ENCODE assay signal across 1 cellular context in the genomic region with DNA sequence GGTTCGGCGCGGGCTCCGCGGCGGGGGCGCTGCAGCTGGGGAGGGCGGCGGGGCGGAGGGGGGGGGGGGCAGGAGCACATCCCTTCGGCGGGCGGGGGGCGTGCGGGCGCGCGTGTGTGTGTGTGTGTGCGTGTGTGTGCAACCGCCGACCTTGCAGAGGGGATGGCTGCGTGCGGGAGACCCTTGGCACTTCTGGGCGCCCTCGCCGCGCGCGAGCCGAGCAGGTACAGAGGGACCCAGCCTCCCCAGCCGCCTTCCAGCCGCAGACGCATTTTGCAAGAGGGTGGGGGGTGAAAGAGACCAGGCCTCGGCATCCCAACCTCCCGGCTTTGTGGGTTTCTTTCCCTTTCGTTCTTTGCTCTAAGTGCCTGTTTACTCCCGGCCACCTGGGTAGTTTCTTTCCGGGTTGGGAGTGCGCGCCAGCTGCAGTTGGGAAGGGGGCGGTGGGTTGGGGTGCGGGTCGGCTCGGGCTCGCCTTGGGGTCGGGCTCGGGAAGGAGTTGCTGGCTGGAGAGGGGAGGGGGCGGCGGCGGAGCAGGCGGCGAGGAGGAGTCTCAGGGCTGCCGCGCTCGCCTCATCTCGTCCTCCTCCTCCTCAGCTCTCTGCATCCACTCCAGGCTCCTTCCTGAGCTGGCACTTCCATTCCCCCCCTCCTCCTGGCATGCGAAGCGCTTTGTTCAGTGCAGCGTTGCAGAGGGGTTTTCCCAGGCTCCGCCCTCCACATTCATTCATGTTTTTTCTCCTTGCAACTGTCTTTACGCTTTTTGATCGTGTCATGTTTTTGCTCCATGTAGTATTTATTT.
TF ChIP-seq lines count a peak whose summit lies in the region.

No MANE protein-coding gene starts in this region.

TF ChIP-seq in K562, 482 proteins besides CTCF, POLR2A, EP300 and RAD21 (continued from another document):
- TF ChIP-seq, protein P1, sequence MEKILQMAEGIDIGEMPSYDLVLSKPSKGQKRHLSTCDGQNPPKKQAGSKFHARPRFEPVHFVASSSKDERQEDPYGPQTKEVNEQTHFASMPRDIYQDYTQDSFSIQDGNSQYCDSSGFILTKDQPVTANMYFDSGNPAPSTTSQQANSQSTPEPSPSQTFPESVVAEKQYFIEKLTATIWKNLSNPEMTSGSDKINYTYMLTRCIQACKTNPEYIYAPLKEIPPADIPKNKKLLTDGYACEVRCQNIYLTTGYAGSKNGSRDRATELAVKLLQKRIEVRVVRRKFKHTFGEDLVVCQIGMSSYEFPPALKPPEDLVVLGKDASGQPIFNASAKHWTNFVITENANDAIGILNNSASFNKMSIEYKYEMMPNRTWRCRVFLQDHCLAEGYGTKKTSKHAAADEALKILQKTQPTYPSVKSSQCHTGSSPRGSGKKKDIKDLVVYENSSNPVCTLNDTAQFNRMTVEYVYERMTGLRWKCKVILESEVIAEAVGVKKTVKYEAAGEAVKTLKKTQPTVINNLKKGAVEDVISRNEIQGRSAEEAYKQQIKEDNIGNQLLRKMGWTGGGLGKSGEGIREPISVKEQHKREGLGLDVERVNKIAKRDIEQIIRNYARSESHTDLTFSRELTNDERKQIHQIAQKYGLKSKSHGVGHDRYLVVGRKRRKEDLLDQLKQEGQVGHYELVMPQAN (IDR thresholded peaks at IDR 0.05; ENCODE audit: borderline replicate concordance), result peak; percentile 14; the same call in 1 of the 2 replicates
- TF ChIP-seq, protein P2, sequence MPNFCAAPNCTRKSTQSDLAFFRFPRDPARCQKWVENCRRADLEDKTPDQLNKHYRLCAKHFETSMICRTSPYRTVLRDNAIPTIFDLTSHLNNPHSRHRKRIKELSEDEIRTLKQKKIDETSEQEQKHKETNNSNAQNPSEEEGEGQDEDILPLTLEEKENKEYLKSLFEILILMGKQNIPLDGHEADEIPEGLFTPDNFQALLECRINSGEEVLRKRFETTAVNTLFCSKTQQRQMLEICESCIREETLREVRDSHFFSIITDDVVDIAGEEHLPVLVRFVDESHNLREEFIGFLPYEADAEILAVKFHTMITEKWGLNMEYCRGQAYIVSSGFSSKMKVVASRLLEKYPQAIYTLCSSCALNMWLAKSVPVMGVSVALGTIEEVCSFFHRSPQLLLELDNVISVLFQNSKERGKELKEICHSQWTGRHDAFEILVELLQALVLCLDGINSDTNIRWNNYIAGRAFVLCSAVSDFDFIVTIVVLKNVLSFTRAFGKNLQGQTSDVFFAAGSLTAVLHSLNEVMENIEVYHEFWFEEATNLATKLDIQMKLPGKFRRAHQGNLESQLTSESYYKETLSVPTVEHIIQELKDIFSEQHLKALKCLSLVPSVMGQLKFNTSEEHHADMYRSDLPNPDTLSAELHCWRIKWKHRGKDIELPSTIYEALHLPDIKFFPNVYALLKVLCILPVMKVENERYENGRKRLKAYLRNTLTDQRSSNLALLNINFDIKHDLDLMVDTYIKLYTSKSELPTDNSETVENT (CRISPR knock-in tag; IDR thresholded peaks at IDR 0.05), result peak; percentile 62; the same call in 1 of the 2 replicates
- TF ChIP-seq, protein P3, sequence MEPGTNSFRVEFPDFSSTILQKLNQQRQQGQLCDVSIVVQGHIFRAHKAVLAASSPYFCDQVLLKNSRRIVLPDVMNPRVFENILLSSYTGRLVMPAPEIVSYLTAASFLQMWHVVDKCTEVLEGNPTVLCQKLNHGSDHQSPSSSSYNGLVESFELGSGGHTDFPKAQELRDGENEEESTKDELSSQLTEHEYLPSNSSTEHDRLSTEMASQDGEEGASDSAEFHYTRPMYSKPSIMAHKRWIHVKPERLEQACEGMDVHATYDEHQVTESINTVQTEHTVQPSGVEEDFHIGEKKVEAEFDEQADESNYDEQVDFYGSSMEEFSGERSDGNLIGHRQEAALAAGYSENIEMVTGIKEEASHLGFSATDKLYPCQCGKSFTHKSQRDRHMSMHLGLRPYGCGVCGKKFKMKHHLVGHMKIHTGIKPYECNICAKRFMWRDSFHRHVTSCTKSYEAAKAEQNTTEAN (CRISPR knock-in tag; IDR thresholded peaks at IDR 0.05), result 0 out of 2 replicates have a peak, but pooled peaks have one; percentile 23
- TF ChIP-seq STAG1 (CRISPR knock-in tag; IDR thresholded peaks at IDR 0.05; ENCODE audit: borderline replicate concordance) (peak; percentile 29; the same call in 1 of the 2 replicates), RBFOX2 (IDR thresholded peaks at IDR 0.05; ENCODE audit: low read depth, low read length) (peak; percentile 54), CEBPB (tag; IDR thresholded peaks at IDR 0.05) (0 out of 2 replicates have a peak, but pooled peaks have one; percentile 13), MYC (IDR thresholded peaks at IDR 0.05; ENCODE audit: low read depth, low read length) (no peak), MYC (CRISPR knock-in tag; IDR thresholded peaks at IDR 0.05; ENCODE audit: borderline replicate concordance, low read depth) (peak; percentile 64; the same call in 1 of the 2 replicates), CBX1 (IDR thresholded peaks at IDR 0.05; ENCODE audit: low read depth) (0 out of 2 replicates have a peak, but pooled peaks have one; percentile 56), ZNF551 (CRISPR knock-in tag; IDR thresholded peaks at IDR 0.05) (no peak), TOE1 (IDR thresholded peaks at IDR 0.05; ENCODE audit: borderline replicate concordance) (no peak), TOE1 (CRISPR knock-in tag; IDR thresholded peaks at IDR 0.05; ENCODE audit: borderline replicate concordance, low read depth) (0 out of 2 replicates have a peak, but pooled peaks have one; percentile 26), RB1 (IDR thresholded peaks at IDR 0.05; ENCODE audit: low read depth) (peak; percentile 32; the same call in 1 of the 2 replicates), NR2C2 (CRISPR knock-in tag; IDR thresholded peaks at IDR 0.05) (0 out of 2 replicates have a peak, but pooled peaks have one; percentile 55), NR2C2 (tag; IDR thresholded peaks at IDR 0.05) (no peak), HDAC1 (IDR thresholded peaks at IDR 0.05) (peak in 1 of 2 experiments; percentile 63; a peak in 1 of 4 replicates), EGR1 (conservative IDR thresholded peaks at IDR 0.05) (peak; percentile 38; the same call in 1 of the 2 replicates), CCAR2 (IDR thresholded peaks at IDR 0.05; ENCODE audit: low read depth, low read length) (no peak), GATAD2A (IDR thresholded peaks at IDR 0.05) (0 out of 2 replicates have a peak, but pooled peaks have one; percentile 18), CREM (IDR thresholded peaks at IDR 0.05; ENCODE audit: low read depth) (peak; percentile 7; the same call in 1 of the 2 replicates), TBP (optimal IDR thresholded peaks at IDR 0.05; ENCODE audit: low read depth, low read length) (peak; percentile 26), SP1 (CRISPR knock-in tag; IDR thresholded peaks at IDR 0.05) (peak; percentile 44; the same call in 1 of the 2 replicates), BHLHE40 (IDR thresholded peaks at IDR 0.05; ENCODE audit: low read length) (0 out of 2 replicates have a peak, but pooled peaks have one; percentile 15), ZNF282 (CRISPR knock-in tag; IDR thresholded peaks at IDR 0.05) (no peak), EZH2 (IDR thresholded peaks at IDR 0.05; ENCODE audit: borderline replicate concordance, low read depth, low read length) (no peak), TAF9B (IDR thresholded peaks at IDR 0.05; ENCODE audit: partially characterized antibody) (no peak), ZKSCAN1 (IDR thresholded peaks at IDR 0.05; ENCODE audit: low read depth, low read length) (0 out of 2 replicates have a peak, but pooled peaks have one; percentile 9)
- TF ChIP-seq, protein P4, sequence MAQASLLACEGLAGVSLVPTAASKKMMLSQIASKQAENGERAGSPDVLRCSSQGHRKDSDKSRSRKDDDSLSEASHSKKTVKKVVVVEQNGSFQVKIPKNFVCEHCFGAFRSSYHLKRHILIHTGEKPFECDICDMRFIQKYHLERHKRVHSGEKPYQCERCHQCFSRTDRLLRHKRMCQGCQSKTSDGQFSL (CRISPR knock-in tag; IDR thresholded peaks at IDR 0.05), result peak; percentile 85
- TF ChIP-seq, protein P4 (tag; IDR thresholded peaks at IDR 0.05), result peak in 1 of 2 experiments; percentile 82; a peak in 2 of 4 replicates
- TF ChIP-seq, protein P5, sequence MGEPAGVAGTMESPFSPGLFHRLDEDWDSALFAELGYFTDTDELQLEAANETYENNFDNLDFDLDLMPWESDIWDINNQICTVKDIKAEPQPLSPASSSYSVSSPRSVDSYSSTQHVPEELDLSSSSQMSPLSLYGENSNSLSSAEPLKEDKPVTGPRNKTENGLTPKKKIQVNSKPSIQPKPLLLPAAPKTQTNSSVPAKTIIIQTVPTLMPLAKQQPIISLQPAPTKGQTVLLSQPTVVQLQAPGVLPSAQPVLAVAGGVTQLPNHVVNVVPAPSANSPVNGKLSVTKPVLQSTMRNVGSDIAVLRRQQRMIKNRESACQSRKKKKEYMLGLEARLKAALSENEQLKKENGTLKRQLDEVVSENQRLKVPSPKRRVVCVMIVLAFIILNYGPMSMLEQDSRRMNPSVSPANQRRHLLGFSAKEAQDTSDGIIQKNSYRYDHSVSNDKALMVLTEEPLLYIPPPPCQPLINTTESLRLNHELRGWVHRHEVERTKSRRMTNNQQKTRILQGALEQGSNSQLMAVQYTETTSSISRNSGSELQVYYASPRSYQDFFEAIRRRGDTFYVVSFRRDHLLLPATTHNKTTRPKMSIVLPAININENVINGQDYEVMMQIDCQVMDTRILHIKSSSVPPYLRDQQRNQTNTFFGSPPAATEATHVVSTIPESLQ (CRISPR knock-in tag; IDR thresholded peaks at IDR 0.05), result no peak
